In genomic region chr14:67859169-67859749, GRCh38 we compare ENCODE assay signal across 2 cellular contexts.
TF ChIP-seq lines count a peak whose summit lies in the region.

No MANE protein-coding gene starts in this region.

TF ChIP-seq in HCT116, 20 proteins besides CTCF, POLR2A, EP300 and RAD21:
- TF ChIP-seq ZBTB33 (IDR thresholded peaks at IDR 0.05; ENCODE audit: extremely low read depth, insufficient replicate concordance, low read length) (no peak), MAX (IDR thresholded peaks at IDR 0.05) (no peak), JUND (IDR thresholded peaks at IDR 0.05) (no peak), SRF (IDR thresholded peaks at IDR 0.05; ENCODE audit: low read depth) (no peak), EZH2 (IDR thresholded peaks at IDR 0.05) (no peak), ELF1 (IDR thresholded peaks at IDR 0.05; ENCODE audit: borderline replicate concordance, low read depth) (no peak), POLR2AphosphoS5 (IDR thresholded peaks at IDR 0.05; ENCODE audit: low read depth, low read length) (no peak), ZFX (IDR thresholded peaks at IDR 0.05) (no peak), EGR1 (IDR thresholded peaks at IDR 0.05; ENCODE audit: low read depth) (no peak), CEBPB (IDR thresholded peaks at IDR 0.05; ENCODE audit: low read depth) (no peak), TCF7L2 (IDR thresholded peaks at IDR 0.05; ENCODE audit: borderline replicate concordance, extremely low read depth, insufficient read depth, insufficient read length) (no peak), REST (IDR thresholded peaks at IDR 0.05; ENCODE audit: low read depth) (no peak), SP1 (IDR thresholded peaks at IDR 0.05; ENCODE audit: low read depth) (no peak), CBX3 (IDR thresholded peaks at IDR 0.05; ENCODE audit: low read depth) (no peak), YY1 (IDR thresholded peaks at IDR 0.05; ENCODE audit: extremely low read depth, insufficient replicate concordance, low read depth, low read length) (no peak), FOSL1 (IDR thresholded peaks at IDR 0.05; ENCODE audit: low read depth) (no peak), ZNF274 (IDR thresholded peaks at IDR 0.05; ENCODE audit: low read depth, low read length) (no peak), EZH2phosphoT487 (IDR thresholded peaks at IDR 0.05; ENCODE audit: borderline replicate concordance) (no peak), SIN3A (IDR thresholded peaks at IDR 0.05; ENCODE audit: low read depth) (no peak)

TF ChIP-seq in GM12878, 131 proteins besides CTCF, POLR2A, EP300 and RAD21:
- TF ChIP-seq CBX5 (IDR thresholded peaks at IDR 0.05; ENCODE audit: low read depth) (no peak), NFYA (IDR thresholded peaks at IDR 0.05; ENCODE audit: borderline replicate concordance, low read depth, low read length) (no peak), ETV6 (conservative IDR thresholded peaks at IDR 0.05 in 1 of 2, IDR thresholded peaks at IDR 0.05 in 1 of 2; ENCODE audit: borderline replicate concordance in 1 of 2, low read depth in 1 of 2) (peak in 1 of 2 experiments; percentile 26; a peak in 1 of 4 replicates), JUNB (IDR thresholded peaks at IDR 0.05) (peak; percentile 67), TCF7 (IDR thresholded peaks at IDR 0.05; ENCODE audit: borderline replicate concordance) (no peak), ELK1 (IDR thresholded peaks at IDR 0.05; ENCODE audit: low read depth, low read length) (no peak)
